ENCODE assay signal across 16 cellular contexts in the genomic region with DNA sequence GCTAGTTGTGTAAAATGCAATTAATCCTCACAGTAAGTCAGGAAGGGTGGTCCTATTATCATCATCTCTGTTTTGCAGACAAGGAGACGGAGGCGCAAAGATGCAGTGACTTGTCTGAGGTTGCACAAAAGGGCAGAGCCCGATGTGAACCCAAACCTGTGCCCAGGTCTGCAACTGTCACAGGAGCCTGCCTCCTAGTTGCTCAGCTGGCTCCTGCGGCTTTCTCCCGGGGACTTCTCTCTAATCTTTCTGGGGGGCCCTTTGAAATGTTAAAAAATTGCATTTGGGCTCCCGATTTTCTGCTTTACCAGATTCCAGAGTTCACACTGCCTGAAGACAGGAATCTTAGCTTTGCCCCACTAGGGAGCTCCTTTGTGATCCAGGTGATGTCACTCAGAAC. TPM values are rescaled to one million over a fixed set of nuclear protein-coding genes. Genes with fewer than 3 reads are reported as not detected.
A peak's percentile ranks its signal among the peaks of the same experiment; 100 is the strongest.
DNase-seq lines count a peak whose midpoint lies in the region; ATAC-seq, FAIRE-seq and TF ChIP-seq lines count a peak whose summit lies in the region.
"Had no signal": no experiment of that assay in that cellular context is flagged by ENCODE, and none has a peak within 500 bp of the region (broad histone marks: within the 10 kb centered on the region; RNA-seq: fewer than 3 reads in every experiment).

No MANE protein-coding gene starts in this region.

- no peaks in the 10 kb centered on the region for H4K20me1 ChIP-seq in Karpas-422 (ENCODE audit: insufficient read depth, low read depth, low read length)

- TF ChIP-seq POLR2A in GM12891 (IDR thresholded peaks at IDR 0.05; ENCODE audit: low read depth, low read length): no peak

- intact Hi-C loops in CD4-positive, alpha-beta T cell (cut with DNase I, micrococcal nuclease): no loop called here

- peak overlapping the region; percentile 69 for H3K27ac ChIP-seq in Karpas-422 (ENCODE audit: low read length)
- no peak overlapping the region for H3K27ac ChIP-seq in CD4-positive, alpha-beta T cell (ENCODE audit: low read depth, low read length)
- H3K27ac ChIP-seq: BLaER1 treated with 17β-estradiol and CSF1 and Interleukin-3, amounts not matched to agents 10 nM and 100 nM had no signal

- H3K27ac Mint-ChIP-seq in central memory CD8-positive, alpha-beta T cell (ENCODE audit: low read depth): peak overlapping the region; percentile 53
- H3K27ac Mint-ChIP-seq in nephron progenitor cell: no peak overlapping the region
- H3K27ac Mint-ChIP-seq in CD4-positive, alpha-beta T cell: no peak overlapping the region

- no peak for DNase-seq in GM12891 (ENCODE audit: insufficient read length, low spot score)
- DNase-seq in Karpas-422: no peak
- DNase-seq in central memory CD8-positive, alpha-beta T cell (ENCODE audit: low spot score in 2 of 2): no peak
- no peak for DNase-seq in nephron progenitor cell
- DNase-seq in CD4-positive, alpha-beta T cell: no peak
- no peak for DNase-seq in GM10248 (ENCODE audit: extremely low spot score)
- DNase-seq: DMS 273 treated with DMSO at 0.1 percent for 48 hours, KBM-7, NCI-H1436, NCI-H2081 treated with DMSO at 0.1 percent for 48 hours, NCI-H510A treated with DMSO at 0.1 percent for 48 hours had no signal

- no peaks in the 10 kb centered on the region for H3K9me3 ChIP-seq in Karpas-422 (ENCODE audit: low read length)
- no peaks in the 10 kb centered on the region for H3K9me3 ChIP-seq in CD4-positive, alpha-beta T cell (ENCODE audit: control insufficient read depth, low read length)

- peaks cover 53% of the 10 kb centered on the region for H3K4me1 Mint-ChIP-seq in central memory CD8-positive, alpha-beta T cell
- H3K4me1 Mint-ChIP-seq in nephron progenitor cell: peaks cover 14% of the 10 kb centered on the region
- H3K4me1 Mint-ChIP-seq in CD4-positive, alpha-beta T cell (ENCODE audit: low read depth): no peaks in the 10 kb centered on the region

- no peak overlapping the region for H3K4me3 Mint-ChIP-seq in central memory CD8-positive, alpha-beta T cell
- H3K4me3 Mint-ChIP-seq in nephron progenitor cell: peak overlapping the region; percentile 25
- no peak overlapping the region for H3K4me3 Mint-ChIP-seq in CD4-positive, alpha-beta T cell

- H3K9me3 Mint-ChIP-seq in central memory CD8-positive, alpha-beta T cell: no peaks in the 10 kb centered on the region
- peaks cover 13% of the 10 kb centered on the region for H3K9me3 Mint-ChIP-seq in nephron progenitor cell
- H3K9me3 Mint-ChIP-seq in CD4-positive, alpha-beta T cell: no peaks in the 10 kb centered on the region

- TF ChIP-seq CTCF in nephron progenitor cell (IDR thresholded peaks at IDR 0.05): no peak
- TF ChIP-seq CTCF in CD4-positive, alpha-beta T cell (IDR thresholded peaks at IDR 0.05): no peak
- no peak for TF ChIP-seq CTCF in GM10248 (IDR thresholded peaks at IDR 0.05; ENCODE audit: control extremely low read depth, extremely low read depth, low read depth, missing control alignments)

- H3K27me3 ChIP-seq in Karpas-422 (ENCODE audit: low read length): no peaks in the 10 kb centered on the region
- peaks cover 7% of the 10 kb centered on the region for H3K27me3 ChIP-seq in CD4-positive, alpha-beta T cell (ENCODE audit: control insufficient read depth, insufficient read depth, low read length)

- peak; percentile 69 for FAIRE-seq in GM12891 (lab: Jason Lieb, UNC)
- FAIRE-seq: A204.1 had no signal

- H3K36me3 Mint-ChIP-seq in central memory CD8-positive, alpha-beta T cell (ENCODE audit: insufficient read depth): peaks cover 32% of the 10 kb centered on the region
- no peaks in the 10 kb centered on the region for H3K36me3 Mint-ChIP-seq in nephron progenitor cell (ENCODE audit: low read depth)
- no peaks in the 10 kb centered on the region for H3K36me3 Mint-ChIP-seq in CD4-positive, alpha-beta T cell (ENCODE audit: low read depth)

- H3K36me3 ChIP-seq in Karpas-422 (ENCODE audit: insufficient read depth, low read length): no peaks in the 10 kb centered on the region

- CTCF ChIA-PET in CD4-positive, alpha-beta T cell (lab: Charles Lee): interaction anchor here (0.6 kb wide), 1 partner anchor 57 kb away, joined by 3 read pairs; no protein-coding TSS in a partner anchor
- CTCF ChIA-PET in GM10248 (lab: Yijun Ruan, JAX): interaction anchor here (1.6 to 4.5 kb wide), 4 partner anchors 13 to 93 kb away, joined by 3 to 19 read pairs (median 7); no protein-coding TSS in a partner anchor

- POLR2A ChIA-PET in CD4-positive, alpha-beta T cell (lab: Charles Lee): no interaction called here
- POLR2A ChIA-PET in GM10248 (lab: Yijun Ruan, JAX): no interaction called here

- H2AFZ ChIP-seq in Karpas-422 (ENCODE audit: low read length): no peak overlapping the region; the same call in 1 of the 2 replicates

- H3K9ac ChIP-seq in Karpas-422 (ENCODE audit: low read length): 0 out of 2 replicates have a peak overlapping the region, but pooled peaks have one; percentile 20

- peaks cover 57% of the 10 kb centered on the region for H3K4me1 ChIP-seq in Karpas-422 (ENCODE audit: low read length)

- no peak for ATAC-seq in central memory CD8-positive, alpha-beta T cell (replicated peaks; ENCODE audit: extremely low read depth, poor library complexity, severe bottlenecking)
- no peak for ATAC-seq in CD4-positive, alpha-beta T cell (ENCODE audit: poor library complexity)
- no peak for ATAC-seq in HG03196 (IDR thresholded peaks at IDR 0.05; ENCODE audit: unreplicated experiment)

- peaks cover 20% of the 10 kb centered on the region for H3K79me2 ChIP-seq in Karpas-422 (ENCODE audit: low read length)

- no peaks in the 10 kb centered on the region for H3K9me2 ChIP-seq in Karpas-422 (replicated peaks; ENCODE audit: insufficient read depth, low read length)

- H3K27me3 Mint-ChIP-seq in central memory CD8-positive, alpha-beta T cell: no peaks in the 10 kb centered on the region
- H3K27me3 Mint-ChIP-seq in nephron progenitor cell (ENCODE audit: low read depth, poor library complexity): peaks cover 84% of the 10 kb centered on the region
- H3K27me3 Mint-ChIP-seq in CD4-positive, alpha-beta T cell: peaks cover 51% of the 10 kb centered on the region

- no peak overlapping the region for H3K4me2 ChIP-seq in Karpas-422 (ENCODE audit: low read depth, low read length, poor library complexity, severe bottlenecking)

- no peak overlapping the region for H3K4me3 ChIP-seq in Karpas-422 (ENCODE audit: low read length)

TF ChIP-seq in GM12891, 5 proteins besides CTCF, POLR2A, EP300 and RAD21:
- TF ChIP-seq PAX5 (IDR thresholded peaks at IDR 0.05; ENCODE audit: insufficient read depth, low read length, severe bottlenecking) (no peak), TAF1 (IDR thresholded peaks at IDR 0.05; ENCODE audit: low read depth, low read length) (no peak), SPI1 (IDR thresholded peaks at IDR 0.05; ENCODE audit: low read depth, low read length) (no peak)
TF ChIP-seq in GM12891: peak in this region for 0.

RNA-seq across cellular contexts. Expression of a gene that starts 9.4 kb away (rescaled TPM):
- polyA plus RNA-seq in GM12891 (2012; ENCODE audit: low read depth, missing spikeins): 3.7 TPM
- total RNA-seq in Karpas-422 (2014; rRNA removed; shearing (Covaris generic); ENCODE audit: low replicate concordance): 16.4 and 18.9 TPM in 2 replicates
- under 1 TPM in 1 of 2 experiments, not detected in 1; 0.05 TPM for total RNA-seq in CD4-positive, alpha-beta T cell
- total RNA-seq: M059J, SK-MEL-5 had no signal

RNA-seq across cellular contexts. Expression of a gene that starts 35.7 kb away (rescaled TPM):
- 36.4 TPM for polyA plus RNA-seq in GM12891 (2012; ENCODE audit: low read depth, missing spikeins)
- total RNA-seq in Karpas-422 (2014; rRNA removed; shearing (Covaris generic); ENCODE audit: low replicate concordance): 37.8 and 47.2 TPM in 2 replicates
- total RNA-seq in CD4-positive, alpha-beta T cell: 1 to 10 TPM; 3.6 to 4.1 TPM

RNA-seq across cellular contexts. Expression of a gene that starts 55.9 kb away (rescaled TPM):
- 101 TPM for polyA plus RNA-seq in GM12891 (2012; ENCODE audit: low read depth, missing spikeins)
- total RNA-seq in Karpas-422 (2014; rRNA removed; shearing (Covaris generic); ENCODE audit: low replicate concordance): 114 and 140 TPM in 2 replicates
- total RNA-seq in CD4-positive, alpha-beta T cell: 100 to 1,000 TPM; 172 to 183 TPM

Comparison
In these comparisons a context has a peak if more than half of its experiments do, and no peak if none do; other contexts are left out.
1. RNA of a gene that starts 9.4 kb away (total RNA-seq): 16.4 to 18.9 TPM in Karpas-422; 0.05 TPM in CD4-positive, alpha-beta T cell; every median in the first group is over 10 times any median in the second.